Comparison of ENCODE assay signal across 17 cellular contexts in the genomic region with DNA sequence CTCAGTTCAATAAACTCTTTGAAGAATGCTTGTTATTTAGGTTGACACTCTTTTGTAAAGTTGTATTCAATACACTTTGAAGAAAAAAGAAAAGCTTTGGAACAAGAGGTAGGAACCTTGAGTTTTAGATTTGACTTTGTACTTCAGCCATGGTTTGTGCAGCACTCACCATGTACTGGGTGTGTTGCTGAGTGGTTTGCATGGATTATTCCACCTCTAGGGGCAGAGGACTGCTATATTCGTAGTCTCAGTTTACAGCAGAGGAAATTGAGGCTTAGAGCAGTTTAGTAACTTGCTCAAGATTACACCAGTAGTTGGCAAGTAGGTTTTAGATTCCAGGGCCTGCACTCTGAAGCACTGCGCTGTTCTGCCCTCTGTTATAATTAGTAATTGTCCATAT.
DNase-seq lines count a peak whose midpoint lies in the region; ATAC-seq, FAIRE-seq and TF ChIP-seq lines count a peak whose summit lies in the region.
"Had no signal": no experiment of that assay in that cellular context is flagged by ENCODE, and none has a peak within 500 bp of the region (broad histone marks: within the 10 kb centered on the region; RNA-seq: fewer than 3 reads in every experiment).

No MANE protein-coding gene starts in this region.

- no peak overlapping the region for H2AFZ ChIP-seq in DND-41 (ENCODE audit: low read depth, low read length)
- H2AFZ ChIP-seq in Loucy (ENCODE audit: low read length), result no peak overlapping the region
- no peak overlapping the region for H2AFZ ChIP-seq in K562 (ENCODE audit: low read depth, low read length)
- no peak overlapping the region for H2AFZ ChIP-seq in HepG2 (ENCODE audit: low read length)
- no peak overlapping the region for H2AFZ ChIP-seq in MM.1S (ENCODE audit: low read length)

- BruUV-seq in K562 (replicated peaks; lab: Mats Ljungman, UMichigan) (no TSS peak), HepG2 (replicated peaks; lab: Mats Ljungman, UMichigan) (no TSS peak)

- H3K9ac ChIP-seq in DND-41 (ENCODE audit: low read depth, low read length) (no peak overlapping the region), Loucy (ENCODE audit: low read depth, low read length, poor library complexity, severe bottlenecking) (no peak overlapping the region), K562 (ENCODE audit: insufficient read depth in 1 of 2, low read depth in 2 of 2, low read length in 2 of 2) (no peak overlapping the region), HepG2 (ENCODE audit: insufficient read depth, low read depth, low read length) (no peak overlapping the region), MM.1S (ENCODE audit: low read length) (no peak overlapping the region)

- no peak for TF ChIP-seq POLR2A in K562 (conservative IDR thresholded peaks at IDR 0.05)
- no peak for TF ChIP-seq POLR2A in HepG2 (IDR thresholded peaks at IDR 0.05; ENCODE audit: insufficient read depth in 1 of 2, low read depth in 2 of 2, low read length in 2 of 2)

- H3K9me1 ChIP-seq in K562 (ENCODE audit: control insufficient read depth, insufficient read depth, low read length), result no peaks in the 10 kb centered on the region

- ATAC-seq in DND-41 (ENCODE audit: insufficient read depth, low read depth) (peak; percentile 64; the same call in 1 of the 3 replicates), K562 (peak; percentile 84), HepG2 (peak; percentile 66), HG03095 (IDR thresholded peaks at IDR 0.05; ENCODE audit: unreplicated experiment) (no peak)

- FAIRE-seq in K562 (lab: Jason Lieb, UNC) (no peak), HepG2 (lab: Jason Lieb, UNC) (peak; percentile 65)
- FAIRE-seq: colon had no signal

- POLR2A ChIA-PET in K562 (lab: Yijun Ruan, JAX) (no interaction called here), HepG2 (lab: Yijun Ruan, JAX) (no interaction called here)

- no peak overlapping the region for H3K4me2 ChIP-seq in DND-41 (ENCODE audit: insufficient read depth, low read length)
- H3K4me2 ChIP-seq in Loucy (ENCODE audit: low read depth, low read length, poor library complexity, severe bottlenecking), result no peak overlapping the region
- H3K4me2 ChIP-seq in K562 (ENCODE audit: insufficient read depth, low read length), result no peak overlapping the region
- H3K4me2 ChIP-seq in HepG2 (ENCODE audit: low read depth, low read length), result no peak overlapping the region
- no peak overlapping the region for H3K4me2 ChIP-seq in MM.1S (ENCODE audit: low read depth, low read length)

- H3F3A ChIP-seq in Loucy (ENCODE audit: low read depth) (no peaks in the 10 kb centered on the region), MM.1S (ENCODE audit: insufficient read depth, low read length) (peaks cover 4% of the 10 kb centered on the region; the same call in 1 of the 2 replicates)

- no peak overlapping the region for H3K4me3 ChIP-seq in DND-41 (ENCODE audit: low read depth in 1 of 2, low read length in 2 of 2)
- no peak overlapping the region for H3K4me3 ChIP-seq in Loucy (ENCODE audit: low read length, poor library complexity, severe bottlenecking)
- no peak overlapping the region for H3K4me3 ChIP-seq in K562
- no peak overlapping the region for H3K4me3 ChIP-seq in HepG2 (replicated peaks in 1 of 3; ENCODE audit: insufficient read depth in 1 of 3, low read depth in 2 of 3, low read length in 3 of 3)
- H3K4me3 ChIP-seq in MM.1S (ENCODE audit: low read length), result no peak overlapping the region

- no peaks in the 10 kb centered on the region for H3K9me2 ChIP-seq in Loucy (replicated peaks; ENCODE audit: low read depth, low read length)
- no peaks in the 10 kb centered on the region for H3K9me2 ChIP-seq in MM.1S (replicated peaks; ENCODE audit: insufficient read depth, low read length)

- H3K79me2 ChIP-seq in DND-41 (ENCODE audit: insufficient read depth, low read length), result peaks cover 33% of the 10 kb centered on the region
- peaks cover 42% of the 10 kb centered on the region for H3K79me2 ChIP-seq in Loucy (ENCODE audit: insufficient read depth, low read length)
- H3K79me2 ChIP-seq in K562 (ENCODE audit: control insufficient read depth, insufficient read depth, low read length), result peaks cover 10% of the 10 kb centered on the region
- H3K79me2 ChIP-seq in HepG2 (ENCODE audit: insufficient read depth, low read length), result peaks cover 8% of the 10 kb centered on the region
- peaks cover 72% of the 10 kb centered on the region for H3K79me2 ChIP-seq in MM.1S (ENCODE audit: low read length)

- 44% methylated on average over 2 of the region's 2 CpGs for WGBS in K562 (ENCODE audit: insufficient coverage, low coverage, missing lambda C conversion rate)
- WGBS in HepG2 (ENCODE audit: low lambda C conversion rate), result 89% methylated on average over 2 of the region's 2 CpGs

- TF ChIP-seq EP300 in K562 (IDR thresholded peaks at IDR 0.05; ENCODE audit: low read length), result no peak
- TF ChIP-seq EP300 in HepG2 (IDR thresholded peaks at IDR 0.05; ENCODE audit: low read depth in 2 of 2, low read length in 2 of 2), result no peak
- TF ChIP-seq EP300 in HepG2 (CRISPR knock-in tag; IDR thresholded peaks at IDR 0.05; ENCODE audit: borderline replicate concordance), result no peak

- H3K27ac ChIP-seq in DND-41 (ENCODE audit: low read length) (no peak overlapping the region), K562 (ENCODE audit: extremely low read depth, low read depth, low read length) (no peak overlapping the region), HepG2 (ENCODE audit: extremely low read length, insufficient read depth, low read length) (no peak overlapping the region), MM.1S (ENCODE audit: low read length) (no peak overlapping the region)
- H3K27ac ChIP-seq: C4-2B, foreskin keratinocyte, HL-60 had no signal

- intact Hi-C loops in K562 (cut with micrococcal nuclease), result no loop called here
- intact Hi-C loops in HepG2 (cut with micrococcal nuclease; ENCODE audit: unreplicated experiment), result no loop called here

- in situ Hi-C loops in K562 (cut with MboI), result no loop called here
- in situ Hi-C loops in HepG2 (cut with HindIII; ENCODE audit: extremely low pct_ligation_motif_present, low pct_unique_long_range_greater_than_20kb), result no loop called here

- H3K9me3 ChIP-seq in DND-41 (ENCODE audit: insufficient read depth, low read length, severe bottlenecking) (no peaks in the 10 kb centered on the region), Loucy (ENCODE audit: insufficient read depth, low read depth, low read length) (no peaks in the 10 kb centered on the region), K562 (replicated peaks; ENCODE audit: control insufficient read depth, insufficient read depth, low read depth, low read length) (no peaks in the 10 kb centered on the region), HepG2 (ENCODE audit: low read length) (no peaks in the 10 kb centered on the region), MM.1S (replicated peaks; ENCODE audit: insufficient read depth, low read length) (no peaks in the 10 kb centered on the region)

- H4K20me1 ChIP-seq in DND-41 (ENCODE audit: insufficient read depth, low read length) (peaks cover 31% of the 10 kb centered on the region; the same call in 1 of the 2 replicates), Loucy (ENCODE audit: insufficient read depth, low read length, poor library complexity, severe bottlenecking) (peaks cover 8% of the 10 kb centered on the region), K562 (replicated peaks; ENCODE audit: control insufficient read depth, insufficient read depth, low read length) (0 out of 2 replicates have a peak, but pooled peaks cover 3% of the 10 kb centered on the region), HepG2 (ENCODE audit: insufficient read depth, low read length) (no peaks in the 10 kb centered on the region; the same call in 1 of the 2 replicates), MM.1S (ENCODE audit: insufficient read depth, low read length) (peaks cover 4% of the 10 kb centered on the region; the same call in 1 of the 2 replicates)

- DNase-seq in DND-41 (no peak), K562 (ENCODE audit: extremely low read depth in 1 of 4, low spot score in 3 of 4) (peak in 1 of 4 experiments; percentile 11), HepG2 (ENCODE audit: low spot score) (no peak), DMS153 treated with DMSO at 0.1 percent for 48 hours (lab: John Stamatoyannopoulos, UW; ENCODE audit: unreplicated experiment) (no peak), MM.1S (no peak)
- DNase-seq in stimulated activated CD4-positive, alpha-beta T cell treated with anti-CD3 and anti-CD28 coated beads, Interleukin-12 subunit alpha, Interleukin-12 subunit beta, amount 100 ng/mL, for 4 hours, result no peak
- DNase-seq: activated CD4-positive, alpha-beta T cell treated with anti-CD3 and anti-CD28 coated beads, Interleukin-2, amount 10 ng/mL, durations not matched to agents 7 days and 5 days; activated gamma-delta T cell; foreskin keratinocyte; left cardiac atrium; NCI-H1092; NCI-H526 treated with DMSO at 0.1 percent for 48 hours had no signal

- no peaks in the 10 kb centered on the region for H3K4me1 ChIP-seq in DND-41 (ENCODE audit: insufficient read depth, low read length)
- no peaks in the 10 kb centered on the region for H3K4me1 ChIP-seq in Loucy (ENCODE audit: insufficient read depth, low read length, poor library complexity, severe bottlenecking)
- peaks cover 0 to 11% of the 10 kb centered on the region in 2 experiments; a peak in 3 of 5 replicates for H3K4me1 ChIP-seq in K562 (replicated peaks in 1 of 2; ENCODE audit: control insufficient read depth in 2 of 2, insufficient read depth in 2 of 2, low read length in 2 of 2)
- peaks cover 32% of the 10 kb centered on the region for H3K4me1 ChIP-seq in HepG2 (ENCODE audit: insufficient read depth, low read length)
- peaks cover 25% of the 10 kb centered on the region for H3K4me1 ChIP-seq in MM.1S (ENCODE audit: low read length)

- H3K36me3 ChIP-seq in DND-41 (ENCODE audit: insufficient read depth, low read length), result no peaks in the 10 kb centered on the region
- H3K36me3 ChIP-seq in Loucy (ENCODE audit: insufficient read depth, low read length), result no peaks in the 10 kb centered on the region
- H3K36me3 ChIP-seq in K562 (ENCODE audit: control insufficient read depth, insufficient read depth, low read length), result no peaks in the 10 kb centered on the region
- H3K36me3 ChIP-seq in HepG2 (replicated peaks in 1 of 2; ENCODE audit: control insufficient read depth in 1 of 2, insufficient read depth in 2 of 2, low read length in 2 of 2), result no peaks in the 10 kb centered on the region
- no peaks in the 10 kb centered on the region; the same call in 1 of the 2 replicates for H3K36me3 ChIP-seq in MM.1S (replicated peaks; ENCODE audit: insufficient read depth, low read length)

- CTCF ChIA-PET in K562 (lab: Yijun Ruan, JAX; ENCODE audit: low intra/inter-chr PET ratio) (no interaction called here), HepG2 (lab: Yijun Ruan, JAX; ENCODE audit: low intra/inter-chr PET ratio, low total read pairs) (no interaction called here)

- TF ChIP-seq CTCF in DND-41 (IDR thresholded peaks at IDR 0.05; ENCODE audit: borderline replicate concordance, extremely low read depth, low read length, poor library complexity, severe bottlenecking) (peak; percentile 20), Loucy (conservative IDR thresholded peaks at IDR 0.05; ENCODE audit: low read length) (peak; percentile 48; the same call in 1 of the 2 replicates), K562 (IDR thresholded peaks at IDR 0.05 in 2 of 3, conservative IDR thresholded peaks at IDR 0.05 in 1 of 3; ENCODE audit: insufficient read depth in 2 of 3, low read depth in 1 of 3, low read length in 3 of 3) (0 out of 6 replicates have a peak, but pooled peaks of 1 of the 3 experiments have one; percentile 24), HepG2 (CRISPR knock-in tag; IDR thresholded peaks at IDR 0.05) (no peak), MM.1S (IDR thresholded peaks at IDR 0.05; ENCODE audit: low read length) (no peak)

- H3K27me3 ChIP-seq in DND-41 (ENCODE audit: insufficient read depth, low read length, poor library complexity) (no peaks in the 10 kb centered on the region), Loucy (ENCODE audit: insufficient read depth, low read length, poor library complexity, severe bottlenecking) (no peaks in the 10 kb centered on the region), K562 (ENCODE audit: control insufficient read depth in 2 of 2, insufficient read depth in 2 of 2, low read length in 2 of 2) (no peaks in the 10 kb centered on the region), HepG2 (ENCODE audit: control insufficient read depth in 1 of 2, insufficient read depth in 2 of 2, low read length in 2 of 2) (no peaks in the 10 kb centered on the region), MM.1S (replicated peaks; ENCODE audit: insufficient read depth, low read length) (no peaks in the 10 kb centered on the region)
- H3K27me3 ChIP-seq: foreskin keratinocyte had no signal

- no peak for TF ChIP-seq RAD21 in K562 (CRISPR knock-in tag; conservative IDR thresholded peaks at IDR 0.05 in 1 of 2, IDR thresholded peaks at IDR 0.05 in 1 of 2)
- no peak for TF ChIP-seq RAD21 in HepG2 (CRISPR knock-in tag; IDR thresholded peaks at IDR 0.05)

Comparison
In these comparisons a context has a peak if more than half of its experiments do, and no peak if none do; other contexts are left out.
1. CTCF ChIP-seq: peak in DND-41 (single experiment) and Loucy (single experiment); none in HepG2 (single experiment) and MM.1S (single experiment).